In the genomic region with DNA sequence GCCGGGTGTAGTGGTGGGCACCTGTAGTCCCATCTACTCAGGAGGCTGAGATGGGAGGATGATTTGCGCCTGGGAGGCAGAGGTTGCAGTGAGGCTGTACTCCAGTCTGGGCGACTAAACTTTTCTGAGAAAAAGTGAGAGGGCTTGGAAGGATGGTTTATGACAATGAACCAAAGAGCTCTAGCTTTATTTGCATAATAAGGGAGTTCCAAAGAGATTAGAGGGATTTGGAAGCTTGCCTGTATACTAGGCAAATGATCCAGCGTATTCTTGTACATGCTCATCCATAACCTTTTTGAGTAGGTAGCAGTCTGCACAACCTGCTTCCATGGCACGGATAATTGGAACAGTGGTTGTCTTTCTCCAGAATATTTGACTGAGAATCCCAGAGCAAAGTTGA, we compare ENCODE assay signal across 4 cellular contexts.
"Had no signal": no experiment of that assay in that cellular context is flagged by ENCODE, and none has a peak within 500 bp of the region (broad histone marks: within the 10 kb centered on the region; RNA-seq: fewer than 3 reads in every experiment).

No MANE protein-coding gene starts in this region.

- H3K27ac ChIP-seq: HL-60 had no signal

- H3K4me3 ChIP-seq: GM23338 had no signal

- DNase-seq: H9, HFFc6 had no signal
